Comparison of ENCODE assay signal across 1 cellular context in genomic region chr3:141000027-141000663, GRCh38.
TF ChIP-seq lines count a peak whose summit lies in the region.

No MANE protein-coding gene starts in this region.

TF ChIP-seq in GM12878, 131 proteins besides CTCF, POLR2A, EP300 and RAD21:
- peak; percentile 61; the same call in 1 of the 2 replicates for TF ChIP-seq SMC3 (IDR thresholded peaks at IDR 0.05; ENCODE audit: borderline replicate concordance, low read length)
- no peak for TF ChIP-seq BCL3 (IDR thresholded peaks at IDR 0.05; ENCODE audit: borderline replicate concordance, insufficient read depth, low read depth, low read length, poor library complexity, severe bottlenecking)
- TF ChIP-seq CHD1 (IDR thresholded peaks at IDR 0.05; ENCODE audit: low read depth, low read length), result no peak
- TF ChIP-seq YY1 (IDR thresholded peaks at IDR 0.05; ENCODE audit: low read depth, low read length), result peak; percentile 47; the same call in 1 of the 2 replicates
- no peak for TF ChIP-seq ZNF592 (IDR thresholded peaks at IDR 0.05)
- TF ChIP-seq EGR1 (IDR thresholded peaks at IDR 0.05; ENCODE audit: borderline replicate concordance in 1 of 2, low read depth in 2 of 2, low read length in 2 of 2), result no peak
- TF ChIP-seq SKIL (IDR thresholded peaks at IDR 0.05; ENCODE audit: low read depth, poor library complexity, severe bottlenecking), result no peak
- TF ChIP-seq WRNIP1 (IDR thresholded peaks at IDR 0.05; ENCODE audit: borderline replicate concordance, low read depth, low read length), result no peak
- no peak for TF ChIP-seq USF1 (IDR thresholded peaks at IDR 0.05; ENCODE audit: borderline replicate concordance, extremely low read length, insufficient read depth, low read depth, low read length)
